ENCODE assay signal across 32 cellular contexts in genomic region chr10:384538-385305, GRCh38.
"Had no signal": no experiment of that assay in that cellular context is flagged by ENCODE, and none has a peak within 500 bp of the region (broad histone marks: within the 10 kb centered on the region; RNA-seq: fewer than 3 reads in every experiment).

No MANE protein-coding gene starts in this region.

- FAIRE-seq: colon, kidney had no signal

- H2AFZ ChIP-seq: hepatocyte, neural progenitor cell had no signal

- H3K4me1 Mint-ChIP-seq: neural progenitor cell had no signal

- H3K9ac ChIP-seq: neural progenitor cell had no signal

- H3K4me2 ChIP-seq: hepatocyte, neural progenitor cell, smooth muscle cell had no signal

- H3K4me3 Mint-ChIP-seq: endodermal cell; mesothelial cell of epicardium; naive B cell; natural killer cell treated with Interleukin-12 subunit alpha and Interleukin-12 subunit beta and Interleukin-15 and Interleukin-18, amount 100 ng/mL, for 72 hours; neural progenitor cell had no signal

- H3K9me3 Mint-ChIP-seq: endodermal cell; mesothelial cell of epicardium; natural killer cell treated with Interleukin-12 subunit alpha and Interleukin-12 subunit beta and Interleukin-15 and Interleukin-18, amount 100 ng/mL, for 72 hours; neural progenitor cell had no signal

- H3K4me3 ChIP-seq: esophagus muscularis mucosa, gastroesophageal sphincter, heart left ventricle, hepatocyte, mucosa of descending colon, neural progenitor cell, ovary, psoas muscle, smooth muscle cell, thoracic aorta, tibial nerve, upper lobe of right lung, vagina had no signal

- ATAC-seq: foreskin keratinocyte, gastroesophageal sphincter, left lobe of liver, mucosa of descending colon, psoas muscle, right cardiac atrium, upper lobe of right lung had no signal

- H3K27me3 ChIP-seq: esophagus muscularis mucosa, foreskin keratinocyte, gastroesophageal sphincter, heart left ventricle, hepatocyte, neural progenitor cell, ovary, tibial nerve, upper lobe of right lung, vagina had no signal

- H3K36me3 ChIP-seq: neural progenitor cell, ovary had no signal

- DNase-seq: effector CD8-positive, alpha-beta T cell; endodermal cell; foreskin keratinocyte; heart left ventricle; kidney; mesenchymal stem cell; mucosa of descending colon; naive B cell; occipital lobe; psoas muscle; right cardiac atrium; stimulated activated CD4-positive, alpha-beta T cell treated with anti-CD3 and anti-CD28 coated beads, Interleukin-12 subunit alpha, Interleukin-12 subunit beta, amount 100 ng/mL, for 4 hours; stimulated activated CD4-positive, alpha-beta T cell treated with anti-CD3 and anti-CD28 coated beads, Interleukin-1b, Interleukin-23, amount 100 ng/mL, for 48 hours; stimulated activated CD4-positive, alpha-beta T cell treated with anti-CD3 and anti-CD28 coated beads, Interleukin-4, amount 100 ng/mL, for 1 hour; stimulated activated CD8-positive, alpha-beta memory T cell treated with anti-CD3 and anti-CD28 coated beads, Interleukin-4, amount 100 ng/mL, for 48 hours; stimulated activated naive CD4-positive, alpha-beta T cell; substantia nigra; upper lobe of right lung had no signal

- H3K27ac ChIP-seq: epithelial cell of prostate, esophagus muscularis mucosa, foreskin keratinocyte, gastroesophageal sphincter, heart left ventricle, hepatocyte, neural progenitor cell, ovary, psoas muscle, thoracic aorta, tibial nerve, upper lobe of right lung, vagina had no signal

- H3K27ac Mint-ChIP-seq: endodermal cell, neural progenitor cell had no signal

- H3K4me1 ChIP-seq: foreskin keratinocyte, neural progenitor cell, psoas muscle, vagina had no signal

- H3K79me2 ChIP-seq: hepatocyte had no signal

- H3K9me3 ChIP-seq: esophagus muscularis mucosa, gastroesophageal sphincter, heart left ventricle, mucosa of descending colon, ovary, psoas muscle, thoracic aorta, tibial nerve, upper lobe of right lung, vagina had no signal
